2 cellular contexts compared by ENCODE assay signal in genomic region chr1:27384797-27385196, GRCh38.
TF ChIP-seq lines count a peak whose summit lies in the region.

No MANE protein-coding gene starts in this region.

TF ChIP-seq in HEK293, 187 proteins besides CTCF, POLR2A, EP300 and RAD21:
- TF ChIP-seq ZNF146 (tag by site-specific recombination; IDR thresholded peaks at IDR 0.05), result peak; percentile 90

TF ChIP-seq in K562, 482 proteins besides CTCF, POLR2A, EP300 and RAD21:
- TF ChIP-seq ZNF146 (CRISPR knock-in tag; IDR thresholded peaks at IDR 0.05; ENCODE audit: unreplicated experiment), result peak; percentile 74
